ENCODE assay signal across 8 cellular contexts in genomic region chr6:95577317-95578105, GRCh38. TPM values are rescaled to one million over a fixed set of nuclear protein-coding genes. Genes with fewer than 3 reads are reported as not detected.
DNase-seq lines count a peak whose midpoint lies in the region; ATAC-seq, FAIRE-seq and TF ChIP-seq lines count a peak whose summit lies in the region.

MANEA (plus strand) TSS chr6:95577535; CDS start chr6:95586440, 8,905 bp downstream.

- H3K4me2 ChIP-seq in OCI-LY3 (ENCODE audit: low read length) = peak within 1 kb of the TSS; percentile 78

- peak within 1 kb of the TSS; percentile 92 for H2AFZ ChIP-seq in OCI-LY3 (ENCODE audit: low read depth, low read length)

- peak; percentile 74 for ATAC-seq in GM21515 (IDR thresholded peaks at IDR 0.05; ENCODE audit: unreplicated experiment)

- TF ChIP-seq CTCF in D721Med (IDR thresholded peaks at IDR 0.05; ENCODE audit: insufficient read depth, missing control alignments) (no peak), OCI-LY3 (IDR thresholded peaks at IDR 0.05; ENCODE audit: low read depth, low read length) (no peak)

- DNase-seq in D721Med (ENCODE audit: insufficient read length, low spot score) = peak; percentile 44
- DNase-seq in activated CD8-positive, alpha-beta memory T cell treated with anti-CD3 and anti-CD28 coated beads, Interleukin-2, amount 50 U/mL, for 48 hours = peak; percentile 87
- peak; percentile 60 for DNase-seq in epidermal melanocyte (ENCODE audit: insufficient read length, low spot score)
- peak; percentile 64 to 75 for DNase-seq in stimulated activated CD8-positive, alpha-beta memory T cell treated with anti-CD3 and anti-CD28 coated beads, Interleukin-2, amount 100 ng/mL, for 48 hours (ENCODE audit: low read depth in 2 of 2)

- no peaks in the 10 kb centered on the region for H4K20me1 ChIP-seq in OCI-LY3 (ENCODE audit: insufficient read depth, low read length)

- FAIRE-seq in D721Med (lab: Jason Lieb, UNC) = no peak

- H3K4me1 ChIP-seq in HUES64 (ENCODE audit: insufficient read depth, low read length) (peaks cover 12% of the 10 kb centered on the region), OCI-LY3 (ENCODE audit: low read length) (peaks cover 6% of the 10 kb centered on the region), mononuclear cell (ENCODE audit: insufficient read depth, low read length) (peaks cover 14% of the 10 kb centered on the region)

- H3K36me3 ChIP-seq in HUES64 (ENCODE audit: insufficient read depth, low read length) (peaks cover 1% of the 10 kb centered on the region; the same call in 1 of the 2 replicates), OCI-LY3 (replicated peaks; ENCODE audit: low read depth, low read length) (no peaks in the 10 kb centered on the region)

- H3K9ac ChIP-seq in HUES64 (ENCODE audit: low read depth, low read length) (peak within 1 kb of the TSS; percentile 80), OCI-LY3 (ENCODE audit: low read length) (peak within 1 kb of the TSS; percentile 84)

- peaks cover 30% of the 10 kb centered on the region for H3K79me2 ChIP-seq in OCI-LY3 (ENCODE audit: low read length)

- H3K4me3 ChIP-seq in HUES64 (ENCODE audit: low read length) (peak within 1 kb of the TSS; percentile 78), OCI-LY3 (ENCODE audit: low read length) (peak within 1 kb of the TSS; percentile 98), mononuclear cell (ENCODE audit: low read length) (peak within 1 kb of the TSS; percentile 82)

- peaks cover 2% of the 10 kb centered on the region; the same call in 1 of the 2 replicates for H3K9me3 ChIP-seq in HUES64 (ENCODE audit: insufficient read depth, low read depth, low read length)
- H3K9me3 ChIP-seq in OCI-LY3 (ENCODE audit: insufficient read depth, low read length) = no peaks in the 10 kb centered on the region
- no peaks in the 10 kb centered on the region for H3K9me3 ChIP-seq in mononuclear cell (ENCODE audit: low read depth, low read length)

- H3K27me3 ChIP-seq in HUES64 (ENCODE audit: insufficient read depth, low read length) (no peaks in the 10 kb centered on the region), OCI-LY3 (ENCODE audit: low read depth, low read length) (no peaks in the 10 kb centered on the region), mononuclear cell (ENCODE audit: insufficient read depth, low read length) (no peaks in the 10 kb centered on the region)

- H3K27ac ChIP-seq in HUES64 (ENCODE audit: low read depth, low read length) (peak within 1 kb of the TSS; percentile 87), OCI-LY3 (ENCODE audit: low read length) (peak within 1 kb of the TSS; percentile 83)

- WGBS in HUES64 = under 1% methylated on average over 70 of the region's 70 CpGs

RNA-seq across cellular contexts. Expression of gene MANEA, which starts in this region (rescaled TPM):
- polyA plus RNA-seq in HUES64 (2013, experiment 1 of 2) = 11.6 TPM
- polyA plus RNA-seq in HUES64 (2013, experiment 2 of 2) = 13.4 TPM
- 5.5 TPM for total RNA-seq in mononuclear cell

Comparison
In these comparisons a context has a peak if more than half of its experiments do, and no peak if none do; other contexts are left out.
1. Peak in every context shown above with its lines: DNase-seq, ATAC-seq, H3K4me3 ChIP-seq and H3K27ac ChIP-seq.